12 cellular contexts compared by ENCODE assay signal in genomic region chr15:58330468-58330793, GRCh38.
DNase-seq lines count a peak whose midpoint lies in the region; ATAC-seq, FAIRE-seq and TF ChIP-seq lines count a peak whose summit lies in the region.
"Had no signal": no experiment of that assay in that cellular context is flagged by ENCODE, and none has a peak within 500 bp of the region (broad histone marks: within the 10 kb centered on the region; RNA-seq: fewer than 3 reads in every experiment).

No MANE protein-coding gene starts in this region.

- H4K20me1 ChIP-seq in DND-41 (ENCODE audit: insufficient read depth, low read length): no peaks in the 10 kb centered on the region

- H3K4me3 Mint-ChIP-seq in immature natural killer cell: no peak overlapping the region

- H3K27me3 Mint-ChIP-seq in immature natural killer cell (ENCODE audit: low read depth in 3 of 3): peaks cover 3 to 11% (median 6%) of the 10 kb centered on the region in 3 donors

- in situ Hi-C loops in gastrocnemius medialis (cut with MboI; ENCODE audit: low sequenced_read_pairs in 4 of 4): loop anchor here in 2 of 4 donors (25.0 kb wide), 1 partner anchor 93 kb away; no protein-coding TSS in a partner anchor

- peaks cover 0 to 7% (median 3%) of the 10 kb centered on the region in 3 donors for H3K36me3 Mint-ChIP-seq in immature natural killer cell

- no peaks in the 10 kb centered on the region for H3K36me3 ChIP-seq in DND-41 (ENCODE audit: insufficient read depth, low read length)
- no peaks in the 10 kb centered on the region for H3K36me3 ChIP-seq in SJCRH30
- H3K36me3 ChIP-seq in gastrocnemius medialis: no peaks in the 10 kb centered on the region

- intact Hi-C loops in gastrocnemius medialis (cut with DNase I; ENCODE audit: low total_unique reads): loop anchor here (2.0 to 5.0 kb wide), 2 partner anchors 83 to 602 kb away; partner anchors contain the start of gene SLTM

- H3K4me1 ChIP-seq in DND-41 (ENCODE audit: insufficient read depth, low read length) (peaks cover 39% of the 10 kb centered on the region), SJCRH30 (peaks cover 30% of the 10 kb centered on the region), gastrocnemius medialis (peaks cover 44% of the 10 kb centered on the region in 2 donors)

- ATAC-seq in DND-41 (ENCODE audit: insufficient read depth, low read depth): no peak
- ATAC-seq in gastrocnemius medialis: peak in 1 of 2 donors; percentile 36
- no peak for ATAC-seq in GM19324 (IDR thresholded peaks at IDR 0.05; ENCODE audit: low FRiP score, unreplicated experiment)

- peak in 1 of 2 donors; percentile 16 for TF ChIP-seq POLR2A in gastrocnemius medialis (IDR thresholded peaks at IDR 0.05)

- H3K4me1 Mint-ChIP-seq in immature natural killer cell: peaks cover 34 to 38% of the 10 kb centered on the region in 2 donors

- no peak for TF ChIP-seq CTCF in DND-41 (IDR thresholded peaks at IDR 0.05; ENCODE audit: borderline replicate concordance, extremely low read depth, low read length, poor library complexity, severe bottlenecking)
- no peak for TF ChIP-seq CTCF in gastrocnemius medialis (IDR thresholded peaks at IDR 0.05 in 4 of 5, conservative IDR thresholded peaks at IDR 0.05 in 1 of 5)

- H3K9me3 ChIP-seq in DND-41 (ENCODE audit: insufficient read depth, low read length, severe bottlenecking) (no peaks in the 10 kb centered on the region), SJCRH30 (replicated peaks) (0 out of 2 replicates have a peak, but pooled peaks cover 4% of the 10 kb centered on the region), gastrocnemius medialis (no peaks in the 10 kb centered on the region)

- no peak overlapping the region for H3K4me3 ChIP-seq in DND-41 (ENCODE audit: low read depth in 1 of 2, low read length in 2 of 2)
- peak overlapping the region; percentile 39 for H3K4me3 ChIP-seq in SJCRH30
- H3K4me3 ChIP-seq in gastrocnemius medialis: no peak overlapping the region

- no peak overlapping the region for H2AFZ ChIP-seq in DND-41 (ENCODE audit: low read depth, low read length)

- H3K27ac ChIP-seq in DND-41 (ENCODE audit: low read length) (no peak overlapping the region), SJCRH30 (peak overlapping the region; percentile 77), gastrocnemius medialis (peak overlapping the region; percentile 90 to 97 (median 92))

- no peak for FAIRE-seq in frontal cortex (lab: Jason Lieb, UNC)

- no peak for DNase-seq in DND-41
- DNase-seq in SJCRH30: no peak
- DNase-seq in immature natural killer cell: no peak
- DNase-seq in gastrocnemius medialis: peak in 1 of 2 donors; percentile 83
- DNase-seq in stimulated activated CD4-positive, alpha-beta T cell treated with anti-CD3 and anti-CD28 coated beads, Interleukin-1b, Interleukin-23, amount 100 ng/mL, for 48 hours: no peak
- DNase-seq in frontal cortex (ENCODE audit: low spot score in 2 of 2): no peak
- DNase-seq in stimulated activated CD4-positive, alpha-beta T cell treated with anti-CD3 and anti-CD28 coated beads, Interleukin-2, amount 100 ng/mL, for 48 hours: no peak
- DNase-seq: central memory CD4-positive, alpha-beta T cell; DMS153; Kasumi-1; NCI-H526 treated with DMSO at 0.1 percent for 48 hours had no signal

- peaks cover 0 to 2% (median 0%) of the 10 kb centered on the region in 6 donors for H3K9me3 Mint-ChIP-seq in immature natural killer cell

- H3K79me2 ChIP-seq in DND-41 (ENCODE audit: insufficient read depth, low read length): no peaks in the 10 kb centered on the region

- H3K9ac ChIP-seq in DND-41 (ENCODE audit: low read depth, low read length): no peak overlapping the region

- no peaks in the 10 kb centered on the region for H3K27me3 ChIP-seq in DND-41 (ENCODE audit: insufficient read depth, low read length, poor library complexity)
- H3K27me3 ChIP-seq in SJCRH30: no peaks in the 10 kb centered on the region
- H3K27me3 ChIP-seq in gastrocnemius medialis: no peaks in the 10 kb centered on the region

- peak overlapping the region; percentile 63; the same call in 1 of the 2 replicates for H3K4me2 ChIP-seq in DND-41 (ENCODE audit: insufficient read depth, low read length)

- peak overlapping the region in 5 of 6 donors; percentile 34 to 98 (median 94) for H3K27ac Mint-ChIP-seq in immature natural killer cell
